In the genomic region with DNA sequence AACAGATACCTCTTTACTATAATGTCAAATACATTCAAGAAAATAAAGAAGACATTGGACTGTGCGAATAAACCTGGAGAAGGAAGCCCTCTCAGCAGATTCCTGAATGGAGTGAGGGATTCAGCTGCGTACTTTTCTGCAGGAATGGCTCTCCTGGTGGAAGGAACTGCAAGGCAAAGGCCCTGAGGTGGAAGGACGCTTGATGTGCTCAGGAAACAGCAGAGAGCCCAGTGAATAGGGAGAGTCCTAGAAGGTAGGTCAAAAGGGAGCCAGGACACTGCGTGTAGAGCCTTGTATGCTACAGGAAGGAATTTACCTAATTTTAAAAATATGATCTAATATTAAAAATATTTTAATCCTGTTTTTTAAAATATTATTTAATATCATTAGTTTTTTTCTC, we compare ENCODE assay signal across 25 cellular contexts.
"Had no signal": no experiment of that assay in that cellular context is flagged by ENCODE, and none has a peak within 500 bp of the region (broad histone marks: within the 10 kb centered on the region; RNA-seq: fewer than 3 reads in every experiment).

No MANE protein-coding gene starts in this region.

- H3K4me1 Mint-ChIP-seq: naive thymus-derived CD4-positive, alpha-beta T cell had no signal

- DNase-seq: hippocampal formation; kidney glomerular epithelial cell; left colon; left lung; lower lobe of right lung; mammary epithelial cell; mesenchymal stem cell; midbrain; mucosa of descending colon; naive thymus-derived CD4-positive, alpha-beta T cell; ovary; retina; right cardiac atrium; stimulated activated CD4-positive, alpha-beta T cell treated with anti-CD3 and anti-CD28 coated beads, Interleukin-12 subunit alpha, Interleukin-12 subunit beta, amount 100 ng/mL, for 4 hours; stimulated activated CD4-positive, alpha-beta T cell treated with anti-CD3 and anti-CD28 coated beads, Interleukin-15, amount 100 ng/mL, for 24 hours; stimulated activated CD4-positive, alpha-beta T cell treated with anti-CD3 and anti-CD28 coated beads, Interleukin-2, amount 100 ng/mL, for 24 hours; stimulated activated CD4-positive, alpha-beta T cell treated with anti-CD3 and anti-CD28 coated beads, Interleukin-4, amount 100 ng/mL, for 1 hour; stimulated activated naive B cell treated with anti-CD40 and anti-IgM and Interleukin-4, amounts not matched to agents 10 μg/mL and 1 μg/mL and 100 μg/mL, for 72 hours; stimulated activated naive CD8-positive, alpha-beta T cell treated with anti-CD3 and anti-CD28 coated beads, Interleukin-15, Interleukin-2, amounts not matched to agents 100 U/mL and 50 U/mL, for 24 hours; stomach; testis; thyroid gland; transverse colon; upper lobe of right lung had no signal

- H3K27ac Mint-ChIP-seq: naive thymus-derived CD4-positive, alpha-beta T cell; natural killer cell treated with Interleukin-12 subunit alpha and Interleukin-12 subunit beta and Interleukin-15 and Interleukin-18, amount 100 ng/mL, for 72 hours; stimulated activated naive B cell treated with anti-CD40 and anti-IgM and Interleukin-4, amounts not matched to agents 10 μg/mL and 1 μg/mL and 100 μg/mL, for 72 hours had no signal

- H3K4me3 Mint-ChIP-seq: naive thymus-derived CD4-positive, alpha-beta T cell; natural killer cell treated with Interleukin-12 subunit alpha and Interleukin-12 subunit beta and Interleukin-15 and Interleukin-18, amount 100 ng/mL, for 72 hours; stimulated activated naive B cell treated with anti-CD40 and anti-IgM and Interleukin-4, amounts not matched to agents 10 μg/mL and 1 μg/mL and 100 μg/mL, for 72 hours had no signal

- ATAC-seq: left colon; mucosa of descending colon; naive thymus-derived CD4-positive, alpha-beta T cell; natural killer cell treated with Interleukin-12 subunit alpha and Interleukin-12 subunit beta and Interleukin-15 and Interleukin-18, amount 100 ng/mL, for 72 hours; stimulated activated naive CD8-positive, alpha-beta T cell treated with anti-CD3 and anti-CD28 coated beads, Interleukin-15, Interleukin-2, amounts not matched to agents 100 U/mL and 50 U/mL, for 24 hours had no signal
